1 cellular context compared by ENCODE assay signal in the genomic region with DNA sequence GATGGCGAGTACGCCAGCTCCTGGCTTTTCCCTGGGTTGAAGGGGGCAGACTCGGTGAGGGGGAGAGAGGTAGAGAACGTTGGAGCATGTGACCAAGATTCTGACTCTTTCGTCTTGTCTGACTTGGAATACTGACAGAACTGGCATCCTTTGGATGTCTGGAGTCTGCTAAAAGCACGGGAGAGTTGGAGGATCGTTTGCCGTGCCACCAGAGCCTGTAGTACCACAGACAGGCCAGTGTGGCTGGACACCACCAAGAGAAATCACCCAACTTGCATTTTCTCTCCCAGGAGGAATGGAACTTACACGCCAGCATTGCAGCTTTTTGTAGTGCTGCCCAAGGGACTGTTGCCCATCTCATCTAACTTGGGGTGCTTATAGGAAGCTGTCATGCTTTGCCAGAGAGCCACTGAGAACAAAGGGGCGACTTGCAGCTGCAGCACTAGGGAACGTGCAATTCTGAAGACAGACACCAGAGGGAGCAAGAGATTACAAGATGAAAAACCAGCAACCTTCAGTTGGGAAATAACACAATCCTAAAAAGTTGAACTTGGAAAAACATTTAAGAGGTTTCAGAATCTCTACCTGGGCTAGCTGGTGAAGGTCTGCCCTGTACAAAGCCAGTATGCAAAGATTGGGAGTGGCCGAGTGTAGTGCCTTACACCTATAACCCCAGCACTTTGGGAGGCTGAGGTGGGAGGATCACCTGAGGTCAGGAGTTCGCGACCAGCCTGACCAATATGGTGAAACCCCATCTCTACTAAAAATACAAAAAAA.
TF ChIP-seq lines count a peak whose summit lies in the region.

No MANE protein-coding gene starts in this region.

TF ChIP-seq in K562, 482 proteins besides CTCF, POLR2A, EP300 and RAD21 (continued from another document and continues in another):
- TF ChIP-seq, protein P1, sequence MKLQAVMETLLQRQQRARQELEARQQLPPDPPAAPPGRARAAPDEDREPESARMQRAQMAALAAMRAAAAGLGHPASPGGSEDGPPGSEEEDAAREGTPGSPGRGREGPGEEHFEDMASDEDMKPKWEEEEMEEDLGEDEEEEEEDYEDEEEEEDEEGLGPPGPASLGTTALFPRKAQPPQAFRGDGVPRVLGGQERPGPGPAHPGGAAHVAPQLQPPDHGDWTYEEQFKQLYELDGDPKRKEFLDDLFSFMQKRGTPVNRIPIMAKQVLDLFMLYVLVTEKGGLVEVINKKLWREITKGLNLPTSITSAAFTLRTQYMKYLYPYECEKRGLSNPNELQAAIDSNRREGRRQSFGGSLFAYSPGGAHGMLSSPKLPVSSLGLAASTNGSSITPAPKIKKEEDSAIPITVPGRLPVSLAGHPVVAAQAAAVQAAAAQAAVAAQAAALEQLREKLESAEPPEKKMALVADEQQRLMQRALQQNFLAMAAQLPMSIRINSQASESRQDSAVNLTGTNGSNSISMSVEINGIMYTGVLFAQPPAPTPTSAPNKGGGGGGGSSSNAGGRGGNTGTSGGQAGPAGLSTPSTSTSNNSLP (IDR thresholded peaks at IDR 0.05; ENCODE audit: borderline replicate concordance, low read depth, low read length): no peak
- TF ChIP-seq PTRF (tag; IDR thresholded peaks at IDR 0.05): no peak
- TF ChIP-seq, protein P2, sequence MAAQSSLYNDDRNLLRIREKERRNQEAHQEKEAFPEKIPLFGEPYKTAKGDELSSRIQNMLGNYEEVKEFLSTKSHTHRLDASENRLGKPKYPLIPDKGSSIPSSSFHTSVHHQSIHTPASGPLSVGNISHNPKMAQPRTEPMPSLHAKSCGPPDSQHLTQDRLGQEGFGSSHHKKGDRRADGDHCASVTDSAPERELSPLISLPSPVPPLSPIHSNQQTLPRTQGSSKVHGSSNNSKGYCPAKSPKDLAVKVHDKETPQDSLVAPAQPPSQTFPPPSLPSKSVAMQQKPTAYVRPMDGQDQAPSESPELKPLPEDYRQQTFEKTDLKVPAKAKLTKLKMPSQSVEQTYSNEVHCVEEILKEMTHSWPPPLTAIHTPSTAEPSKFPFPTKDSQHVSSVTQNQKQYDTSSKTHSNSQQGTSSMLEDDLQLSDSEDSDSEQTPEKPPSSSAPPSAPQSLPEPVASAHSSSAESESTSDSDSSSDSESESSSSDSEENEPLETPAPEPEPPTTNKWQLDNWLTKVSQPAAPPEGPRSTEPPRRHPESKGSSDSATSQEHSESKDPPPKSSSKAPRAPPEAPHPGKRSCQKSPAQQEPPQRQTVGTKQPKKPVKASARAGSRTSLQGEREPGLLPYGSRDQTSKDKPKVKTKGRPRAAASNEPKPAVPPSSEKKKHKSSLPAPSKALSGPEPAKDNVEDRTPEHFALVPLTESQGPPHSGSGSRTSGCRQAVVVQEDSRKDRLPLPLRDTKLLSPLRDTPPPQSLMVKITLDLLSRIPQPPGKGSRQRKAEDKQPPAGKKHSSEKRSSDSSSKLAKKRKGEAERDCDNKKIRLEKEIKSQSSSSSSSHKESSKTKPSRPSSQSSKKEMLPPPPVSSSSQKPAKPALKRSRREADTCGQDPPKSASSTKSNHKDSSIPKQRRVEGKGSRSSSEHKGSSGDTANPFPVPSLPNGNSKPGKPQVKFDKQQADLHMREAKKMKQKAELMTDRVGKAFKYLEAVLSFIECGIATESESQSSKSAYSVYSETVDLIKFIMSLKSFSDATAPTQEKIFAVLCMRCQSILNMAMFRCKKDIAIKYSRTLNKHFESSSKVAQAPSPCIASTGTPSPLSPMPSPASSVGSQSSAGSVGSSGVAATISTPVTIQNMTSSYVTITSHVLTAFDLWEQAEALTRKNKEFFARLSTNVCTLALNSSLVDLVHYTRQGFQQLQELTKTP (IDR thresholded peaks at IDR 0.05; ENCODE audit: low read depth in 1 of 2, partially characterized antibody in 2 of 2): no peak
- TF ChIP-seq POLR2B (IDR thresholded peaks at IDR 0.05; ENCODE audit: low read depth, partially characterized antibody): peak; percentile 21
- no peak for TF ChIP-seq DDX20 (tag; IDR thresholded peaks at IDR 0.05; ENCODE audit: low read depth)
- no peak for TF ChIP-seq PRPF4 (IDR thresholded peaks at IDR 0.05; ENCODE audit: insufficient read depth, low read depth, low read length, poor library complexity, severe bottlenecking)
- no peak for TF ChIP-seq NFXL1 (CRISPR knock-in tag; IDR thresholded peaks at IDR 0.05)
- no peak for TF ChIP-seq ESRRA (IDR thresholded peaks at IDR 0.05; ENCODE audit: borderline replicate concordance, low read depth)
- peak; percentile 80; the same call in 1 of the 2 replicates for TF ChIP-seq DEAF1 (CRISPR knock-in tag; IDR thresholded peaks at IDR 0.05)
- TF ChIP-seq BCOR (IDR thresholded peaks at IDR 0.05): no peak
- peak; percentile 43 for TF ChIP-seq CEBPG (CRISPR knock-in tag; IDR thresholded peaks at IDR 0.05)
- TF ChIP-seq CEBPG (tag; conservative IDR thresholded peaks at IDR 0.05 in 1 of 2, IDR thresholded peaks at IDR 0.05 in 1 of 2): peak in 1 of 2 experiments; percentile 59; a peak in 2 of 4 replicates
- TF ChIP-seq ZNF668 (CRISPR knock-in tag; IDR thresholded peaks at IDR 0.05): no peak
- TF ChIP-seq SMAD4 (CRISPR knock-in tag; conservative IDR thresholded peaks at IDR 0.05): no peak
- TF ChIP-seq ZBTB7A (IDR thresholded peaks at IDR 0.05; ENCODE audit: borderline replicate concordance, control insufficient read depth, low read depth, low read length): no peak
- TF ChIP-seq ARID2 (IDR thresholded peaks at IDR 0.05): peak; percentile 81
- TF ChIP-seq CEBPB (tag; IDR thresholded peaks at IDR 0.05): peak; percentile 75
- no peak for TF ChIP-seq TAF7 (tag; IDR thresholded peaks at IDR 0.05)
- no peak for TF ChIP-seq TCF3 (CRISPR knock-in tag; IDR thresholded peaks at IDR 0.05)
- TF ChIP-seq SMARCA5 (IDR thresholded peaks at IDR 0.05): no peak
- TF ChIP-seq ZNF408 (CRISPR knock-in tag; IDR thresholded peaks at IDR 0.05; ENCODE audit: low read depth): no peak
- TF ChIP-seq KLF13 (tag; IDR thresholded peaks at IDR 0.05; ENCODE audit: borderline replicate concordance, low read depth): no peak
- no peak for TF ChIP-seq ZBED1 (IDR thresholded peaks at IDR 0.05)
- 0 out of 2 replicates have a peak, but pooled peaks have one; percentile 37 for TF ChIP-seq KLF16 (IDR thresholded peaks at IDR 0.05)
- no peak for TF ChIP-seq NR0B1 (IDR thresholded peaks at IDR 0.05; ENCODE audit: partially characterized antibody)
- TF ChIP-seq GATA2 (CRISPR knock-in tag; IDR thresholded peaks at IDR 0.05): no peak
- no peak for TF ChIP-seq ZFP30 (CRISPR knock-in tag; IDR thresholded peaks at IDR 0.05; ENCODE audit: borderline replicate concordance)
- TF ChIP-seq HIVEP1 (CRISPR knock-in tag; IDR thresholded peaks at IDR 0.05): no peak
- no peak for TF ChIP-seq HDAC3 (IDR thresholded peaks at IDR 0.05; ENCODE audit: borderline replicate concordance, partially characterized antibody)
- no peak for TF ChIP-seq GTF2F1 (IDR thresholded peaks at IDR 0.05; ENCODE audit: low read depth, low read length)
- TF ChIP-seq MBD2 (IDR thresholded peaks at IDR 0.05; ENCODE audit: borderline replicate concordance, low read depth): no peak
- TF ChIP-seq MNT (conservative IDR thresholded peaks at IDR 0.05): 0 out of 4 replicates have a peak, but pooled peaks of 1 of the 2 experiments have one; percentile 18
- no peak for TF ChIP-seq ARID4B (CRISPR knock-in tag; IDR thresholded peaks at IDR 0.05)
- no peak for TF ChIP-seq GTF2E2 (tag; IDR thresholded peaks at IDR 0.05)
- TF ChIP-seq BCLAF1 (IDR thresholded peaks at IDR 0.05; ENCODE audit: borderline replicate concordance in 1 of 2, control insufficient read depth in 1 of 2, low read depth in 2 of 2, low read length in 1 of 2): no peak
- TF ChIP-seq MTF1 (CRISPR knock-in tag; IDR thresholded peaks at IDR 0.05; ENCODE audit: borderline replicate concordance): no peak
- TF ChIP-seq SIN3A (IDR thresholded peaks at IDR 0.05; ENCODE audit: borderline replicate concordance in 2 of 2, control insufficient read depth in 1 of 2, low read depth in 2 of 2, low read length in 2 of 2): no peak
- no peak for TF ChIP-seq ELF1 (tag; IDR thresholded peaks at IDR 0.05)
- TF ChIP-seq RBM25 (IDR thresholded peaks at IDR 0.05; ENCODE audit: low read depth, low read length, severe bottlenecking): no peak
